Comparison of ENCODE assay signal across 1 cellular context in genomic region chr20:46342451-46343357, GRCh38.
TF ChIP-seq lines count a peak whose summit lies in the region.

No MANE protein-coding gene starts in this region.

TF ChIP-seq in HepG2, 621 proteins besides CTCF, POLR2A, EP300 and RAD21 (continues in another document):
- TF ChIP-seq SNAPC4 (CRISPR knock-in tag; IDR thresholded peaks at IDR 0.05) (no peak), ZBTB8A (CRISPR knock-in tag; IDR thresholded peaks at IDR 0.05; ENCODE audit: borderline replicate concordance, low read depth) (no peak), ZNF432 (CRISPR knock-in tag; IDR thresholded peaks at IDR 0.05; ENCODE audit: borderline replicate concordance) (no peak), CHD4 (IDR thresholded peaks at IDR 0.05; ENCODE audit: borderline replicate concordance, low read length) (no peak), ZBTB14 (CRISPR knock-in tag; IDR thresholded peaks at IDR 0.05) (no peak), FOXC1 (CRISPR knock-in tag; IDR thresholded peaks at IDR 0.05; ENCODE audit: borderline replicate concordance) (no peak), ZC3H4 (CRISPR knock-in tag; IDR thresholded peaks at IDR 0.05; ENCODE audit: borderline replicate concordance) (no peak), YEATS4 (CRISPR knock-in tag; IDR thresholded peaks at IDR 0.05; ENCODE audit: borderline replicate concordance) (no peak), ZBTB7A (CRISPR knock-in tag; IDR thresholded peaks at IDR 0.05) (no peak), ZKSCAN1 (IDR thresholded peaks at IDR 0.05; ENCODE audit: low read length) (peak; percentile 84), ONECUT2 (CRISPR knock-in tag; IDR thresholded peaks at IDR 0.05) (no peak), THAP7 (CRISPR knock-in tag; IDR thresholded peaks at IDR 0.05) (0 out of 2 replicates have a peak, but pooled peaks have one; percentile 41), MAF1 (CRISPR knock-in tag; IDR thresholded peaks at IDR 0.05; ENCODE audit: borderline replicate concordance) (no peak), SALL1 (CRISPR knock-in tag; IDR thresholded peaks at IDR 0.05) (0 out of 2 replicates have a peak, but pooled peaks have one; percentile 17), ARID4A (CRISPR knock-in tag; IDR thresholded peaks at IDR 0.05; ENCODE audit: borderline replicate concordance) (no peak), ZNF24 (IDR thresholded peaks at IDR 0.05) (no peak), TRIM24 (CRISPR knock-in tag; IDR thresholded peaks at IDR 0.05) (no peak), SNAI1 (CRISPR knock-in tag; IDR thresholded peaks at IDR 0.05; ENCODE audit: borderline replicate concordance) (no peak), POGZ (CRISPR knock-in tag; IDR thresholded peaks at IDR 0.05) (no peak), HIC2 (CRISPR knock-in tag; IDR thresholded peaks at IDR 0.05; ENCODE audit: low read depth) (no peak), KDM3A (CRISPR knock-in tag; IDR thresholded peaks at IDR 0.05; ENCODE audit: low read depth) (no peak), ZBTB7B (CRISPR knock-in tag; IDR thresholded peaks at IDR 0.05) (no peak), ZNF740 (CRISPR knock-in tag; IDR thresholded peaks at IDR 0.05) (no peak), KAT8 (CRISPR knock-in tag; IDR thresholded peaks at IDR 0.05) (no peak), ZNF878 (CRISPR knock-in tag; IDR thresholded peaks at IDR 0.05) (no peak), ARNT2 (CRISPR knock-in tag; IDR thresholded peaks at IDR 0.05; ENCODE audit: low read depth) (no peak), CBFB (CRISPR knock-in tag; IDR thresholded peaks at IDR 0.05) (no peak), ZMYM3 (CRISPR knock-in tag; IDR thresholded peaks at IDR 0.05) (0 out of 2 replicates have a peak, but pooled peaks have one; percentile 12), GMEB2 (CRISPR knock-in tag; IDR thresholded peaks at IDR 0.05; ENCODE audit: low read depth) (no peak), STAT5B (CRISPR knock-in tag; IDR thresholded peaks at IDR 0.05) (no peak), ZSCAN30 (CRISPR knock-in tag; IDR thresholded peaks at IDR 0.05) (no peak), EZH2 (conservative IDR thresholded peaks at IDR 0.05; ENCODE audit: low read depth, low read length) (0 out of 2 replicates have a peak, but pooled peaks have one; percentile 1), PCBP1 (IDR thresholded peaks at IDR 0.05; ENCODE audit: borderline replicate concordance, low read depth, low read length) (no peak), ZNF800 (CRISPR knock-in tag; IDR thresholded peaks at IDR 0.05) (no peak), RAD51 (IDR thresholded peaks at IDR 0.05; ENCODE audit: borderline replicate concordance) (no peak), MIER3 (CRISPR knock-in tag; IDR thresholded peaks at IDR 0.05; ENCODE audit: borderline replicate concordance) (no peak), ATF1 (CRISPR knock-in tag; IDR thresholded peaks at IDR 0.05) (no peak), RFXAP (CRISPR knock-in tag; IDR thresholded peaks at IDR 0.05; ENCODE audit: borderline replicate concordance) (no peak), ZFP1 (CRISPR knock-in tag; IDR thresholded peaks at IDR 0.05) (no peak), ZFP62 (CRISPR knock-in tag; IDR thresholded peaks at IDR 0.05) (no peak), ZNF30 (CRISPR knock-in tag; IDR thresholded peaks at IDR 0.05) (no peak), TFAP4 (IDR thresholded peaks at IDR 0.05; ENCODE audit: borderline replicate concordance, low read depth) (0 out of 2 replicates have a peak, but pooled peaks have one; percentile 0), NR1H2 (CRISPR knock-in tag; IDR thresholded peaks at IDR 0.05; ENCODE audit: borderline replicate concordance, low read depth) (no peak), MED8 (CRISPR knock-in tag; IDR thresholded peaks at IDR 0.05; ENCODE audit: insufficient replicate concordance) (peak; percentile 31), ZNF446 (CRISPR knock-in tag; IDR thresholded peaks at IDR 0.05) (no peak), EHMT2 (IDR thresholded peaks at IDR 0.05; ENCODE audit: borderline replicate concordance, low read depth, low read length) (no peak), SMARCC2 (IDR thresholded peaks at IDR 0.05) (no peak), EED (CRISPR knock-in tag; IDR thresholded peaks at IDR 0.05) (0 out of 2 replicates have a peak, but pooled peaks have one; percentile 19), SP2 (CRISPR knock-in tag; IDR thresholded peaks at IDR 0.05) (no peak), ZFP36L2 (CRISPR knock-in tag; IDR thresholded peaks at IDR 0.05) (no peak), ZNF766 (CRISPR knock-in tag; IDR thresholded peaks at IDR 0.05; ENCODE audit: borderline replicate concordance) (0 out of 2 replicates have a peak, but pooled peaks have one; percentile 19), ZFP36 (IDR thresholded peaks at IDR 0.05; ENCODE audit: borderline replicate concordance, low read depth, low read length, partially characterized antibody) (no peak), ZNF816 (CRISPR knock-in tag; IDR thresholded peaks at IDR 0.05; ENCODE audit: borderline replicate concordance) (no peak), GATAD1 (CRISPR knock-in tag; IDR thresholded peaks at IDR 0.05) (no peak)
